ENCODE assay signal across 1 cellular context in the genomic region with DNA sequence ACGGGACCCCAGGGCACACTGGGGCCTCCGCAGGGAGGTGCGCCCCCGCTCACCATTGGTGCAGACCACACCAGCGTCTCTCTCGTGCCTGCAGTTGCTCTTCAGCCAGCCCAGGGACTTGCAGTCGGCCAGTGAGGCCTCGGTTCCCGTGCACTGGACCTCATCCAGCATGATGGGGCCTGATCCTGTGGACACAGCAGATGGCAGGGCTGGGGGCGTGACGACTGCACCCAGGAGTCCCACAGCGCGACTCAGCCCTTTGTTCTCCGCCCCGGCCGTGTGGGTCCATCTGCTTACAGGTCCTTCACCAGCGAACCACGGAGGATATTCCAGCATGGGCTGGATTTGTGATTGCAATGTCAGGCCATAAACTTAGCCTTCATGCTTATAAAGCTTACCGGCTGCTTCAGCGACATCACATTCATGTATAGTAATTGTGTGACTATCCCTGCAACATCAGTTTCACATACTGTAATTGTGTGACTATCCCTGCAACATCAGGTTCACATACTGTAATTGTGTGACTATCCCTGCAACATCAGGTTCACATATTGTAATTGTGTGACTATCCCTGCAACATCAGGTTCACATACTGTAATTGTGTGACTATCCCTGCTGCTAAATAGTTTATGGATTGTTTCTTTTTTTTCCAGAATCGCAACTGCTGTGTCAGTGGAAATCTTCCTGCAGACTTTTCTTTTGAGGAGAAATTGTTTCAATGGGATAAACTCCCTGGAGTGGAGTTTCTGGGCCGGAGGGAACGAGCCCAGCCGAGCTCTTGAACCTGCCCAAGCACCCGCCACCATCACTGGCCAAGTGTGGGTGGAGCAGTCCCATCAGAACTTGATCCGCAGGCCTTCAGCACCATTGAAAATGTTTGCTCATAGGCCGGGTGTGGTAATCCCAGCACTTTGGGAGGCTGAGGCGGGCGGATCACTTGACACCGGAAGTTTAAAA.
A peak's percentile ranks its signal among the peaks of the same experiment; 100 is the strongest.
TF ChIP-seq lines count a peak whose summit lies in the region.

No MANE protein-coding gene starts in this region.

TF ChIP-seq in GM12878, 131 proteins besides CTCF, POLR2A, EP300 and RAD21:
- peak; percentile 100 for TF ChIP-seq JUNB (IDR thresholded peaks at IDR 0.05)
- TF ChIP-seq SUPT20H (IDR thresholded peaks at IDR 0.05; ENCODE audit: borderline replicate concordance, control insufficient read depth, low read depth, low read length) = peak; percentile 51; the same call in 1 of the 2 replicates
- no peak for TF ChIP-seq HDAC6 (IDR thresholded peaks at IDR 0.05; ENCODE audit: unreplicated experiment)
TF ChIP-seq in GM12878: peak in this region for 2.
